In the genomic region with DNA sequence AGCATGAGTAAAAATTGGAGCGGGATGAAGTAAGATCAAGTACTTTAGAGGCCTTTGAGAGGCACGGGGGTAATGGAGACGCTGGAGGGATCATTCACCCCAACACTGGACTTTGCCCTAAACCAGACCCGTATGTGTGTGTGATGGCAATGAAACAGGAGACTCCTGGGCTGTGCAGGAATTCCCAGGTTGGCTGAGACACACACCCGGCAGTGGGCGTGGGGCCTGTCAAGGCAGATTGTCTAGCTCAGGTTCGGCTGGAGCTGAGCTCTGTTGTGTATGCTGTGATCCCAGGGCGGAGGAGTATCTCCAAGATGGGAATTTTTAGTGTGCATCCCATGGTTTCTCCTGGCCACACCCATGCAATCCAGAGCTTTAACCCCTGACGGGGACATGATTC, we compare ENCODE assay signal across 25 cellular contexts.
"Had no signal": no experiment of that assay in that cellular context is flagged by ENCODE, and none has a peak within 500 bp of the region (broad histone marks: within the 10 kb centered on the region; RNA-seq: fewer than 3 reads in every experiment).

No MANE protein-coding gene starts in this region.

- DNase-seq: colonic mucosa; cortex of kidney; effector CD8-positive, alpha-beta T cell; effector memory CD8-positive, alpha-beta T cell; endodermal cell; erythroblast; foreskin keratinocyte; heart left ventricle; hypothalamus; immature natural killer cell; islet precursor cell; kidney; kidney glomerular epithelial cell; left colon; left lung; left ventricle myocardium superior; lower lobe of right lung; mesenchymal stem cell; mucosa of descending colon had no signal

- H3K4me3 ChIP-seq: colonic mucosa, gastroesophageal sphincter, heart left ventricle, hepatocyte, left lung, lower lobe of right lung, mucosa of descending colon had no signal

- H3K27ac ChIP-seq: colonic mucosa, epithelial cell of prostate, foreskin keratinocyte, gastroesophageal sphincter, heart left ventricle, hepatocyte, left lung, lower lobe of right lung had no signal

- FAIRE-seq: endometrium, frontal cortex, kidney had no signal

- H3K9me3 ChIP-seq: colonic mucosa, gastroesophageal sphincter, heart left ventricle, left lung, lower lobe of right lung, mucosa of descending colon had no signal

- H3K4me2 ChIP-seq: hepatocyte had no signal

- H2AFZ ChIP-seq: hepatocyte had no signal

- H3K27me3 ChIP-seq: colonic mucosa, foreskin keratinocyte, gastroesophageal sphincter, heart left ventricle, hepatocyte, left lung had no signal

- H3K4me1 ChIP-seq: colonic mucosa, foreskin keratinocyte, gastroesophageal sphincter, heart left ventricle, left lung, lower lobe of right lung had no signal

- H3K36me3 ChIP-seq: colonic mucosa, gastroesophageal sphincter, heart left ventricle, left lung, lower lobe of right lung had no signal

- ATAC-seq: effector memory CD8-positive, alpha-beta T cell; esophagus mucosa; foreskin keratinocyte; gastroesophageal sphincter; heart left ventricle; left colon; left lung; left ventricle myocardium superior; lower lobe of right lung; mucosa of descending colon had no signal
